ENCODE assay signal across 7 cellular contexts in genomic region chr9:137239541-137240200, GRCh38. TPM values are rescaled to one million over a fixed set of nuclear protein-coding genes. Genes with fewer than 3 reads are reported as not detected.
DNase-seq lines count a peak whose midpoint lies in the region; ATAC-seq and TF ChIP-seq lines count a peak whose summit lies in the region.
"Not testable (repeated sequence)": the region's sequence is repeated elsewhere in the genome, so short reads cannot be mapped to it uniquely, and the experiment has no call there.
"Had no signal": no experiment of that assay in that cellular context is flagged by ENCODE, and none has a peak within 500 bp of the region (broad histone marks: within the 10 kb centered on the region; RNA-seq: fewer than 3 reads in every experiment).

No MANE protein-coding gene starts in this region.

- not testable (repeated sequence) for H4K8ac ChIP-seq in mesendoderm (ENCODE audit: low read depth, low read length)

- H3K4me1 Mint-ChIP-seq in CD14-positive monocyte: peaks cover 47% of the 10 kb centered on the region

- not testable (repeated sequence) for H3K9me3 Mint-ChIP-seq in CD14-positive monocyte; activated naive CD4-positive, alpha-beta T cell treated with anti-CD3 and anti-CD28 coated beads, Interleukin-2, amount 50 U/mL, for 72 hours

- H3K9me3 ChIP-seq in spleen: not testable (repeated sequence)

- H3K18ac ChIP-seq in mesendoderm (ENCODE audit: low read length): peak overlapping the region; percentile 54

- ATAC-seq in activated naive CD4-positive, alpha-beta T cell treated with anti-CD3 and anti-CD28 coated beads, Interleukin-2, amount 50 U/mL, for 72 hours: not testable (repeated sequence)

- not testable (repeated sequence) for H3K27me3 Mint-ChIP-seq in CD14-positive monocyte (ENCODE audit: low read depth in 3 of 3)

- peaks cover 14% of the 10 kb centered on the region for H3K4me1 ChIP-seq in mesendoderm (ENCODE audit: control insufficient read depth, low read depth, low read length)
- peaks cover 30 to 90% (median 79%) of the 10 kb centered on the region in 6 donors for H3K4me1 ChIP-seq in spleen

- not testable (repeated sequence) for H3K36me3 ChIP-seq in mesendoderm (ENCODE audit: control insufficient read depth, insufficient read depth, low read length)
- peaks cover 0 to 24% (median 18%) of the 10 kb centered on the region in 6 donors for H3K36me3 ChIP-seq in spleen

- not testable (repeated sequence) for H2BK15ac ChIP-seq in mesendoderm (replicated peaks; ENCODE audit: low read depth)

- H3K4me3 ChIP-seq in NB4 (ENCODE audit: low read depth, low read length): peak overlapping the region; percentile 81
- H3K4me3 ChIP-seq in epithelial cell of proximal tubule (ENCODE audit: low read depth, low read length): peak overlapping the region; percentile 82
- peak overlapping the region; percentile 83 for H3K4me3 ChIP-seq in mesendoderm (ENCODE audit: low read length)
- peak overlapping the region; percentile 64 to 94 (median 80) for H3K4me3 ChIP-seq in spleen

- no CpG with 5 or more reads among the region's 27 CpGs for WGBS in mesendoderm (ENCODE audit: extremely low coverage, insufficient coverage, low lambda C conversion rate)
- 53 to 58% (median 54%) methylated on average over 24 to 27 of the region's 27 CpGs for WGBS in spleen, 5 donors

- DNase-seq in CD14-positive monocyte (ENCODE audit: low spot score); NB4 (ENCODE audit: low read depth); activated naive CD4-positive, alpha-beta T cell treated with anti-CD3 and anti-CD28 coated beads, Interleukin-2, amount 50 U/mL, for 72 hours (ENCODE audit: low spot score in 2 of 2); epithelial cell of proximal tubule (ENCODE audit: low read depth); mesendoderm; spleen: not testable (repeated sequence)

- H2AK5ac ChIP-seq in mesendoderm (ENCODE audit: low read length): not testable (repeated sequence)

- H2BK120ac ChIP-seq in mesendoderm (ENCODE audit: low read depth, low read length): not testable (repeated sequence)

- not testable (repeated sequence) for H3K79me1 ChIP-seq in mesendoderm (ENCODE audit: low read length)

- peak overlapping the region; percentile 87 for H3K4me2 ChIP-seq in mesendoderm (ENCODE audit: low read length)

- not testable (repeated sequence) for H3K4ac ChIP-seq in mesendoderm (ENCODE audit: low read depth, low read length)

- not testable (repeated sequence) for TF ChIP-seq CTCF in CD14-positive monocyte (IDR thresholded peaks at IDR 0.05); NB4 (IDR thresholded peaks at IDR 0.05; ENCODE audit: low read depth, low read length); epithelial cell of proximal tubule (conservative IDR thresholded peaks at IDR 0.05; ENCODE audit: low read depth, low read length); spleen (IDR thresholded peaks at IDR 0.05 in 8 of 11, conservative IDR thresholded peaks at IDR 0.05 in 3 of 11)

- peak overlapping the region; percentile 67 to 76 for H3K4me3 Mint-ChIP-seq in CD14-positive monocyte

- not testable (repeated sequence) for H3K27me3 ChIP-seq in mesendoderm (ENCODE audit: insufficient read depth, low read length, poor library complexity)
- H3K27me3 ChIP-seq in spleen (replicated peaks in 1 of 7): peaks cover 0 to 13% (median 2%) of the 10 kb centered on the region in 7 donors

- peak overlapping the region; percentile 99 for H3K9ac ChIP-seq in mesendoderm (ENCODE audit: low read length)

- intact Hi-C loops in CD14-positive monocyte (cut with micrococcal nuclease): loop anchor here (2.0 to 5.0 kb wide), 4 partner anchors 15 to 117 kb away; partner anchors contain the start of genes ANAPC2 (in 1 of the 2), NELFB (in 1 of the 2), SSNA1 (in 1 of the 2) and TPRN (in 1 of the 2)
- intact Hi-C loops in spleen (cut with DNase I; ENCODE audit: low total_unique reads): not testable (repeated sequence)

- H3K79me2 ChIP-seq in mesendoderm (ENCODE audit: control insufficient read depth, insufficient read depth, low read length): peaks cover 18% of the 10 kb centered on the region

- peak overlapping the region; percentile 99 for H3K56ac ChIP-seq in mesendoderm (ENCODE audit: low read length)

- peak overlapping the region; percentile 6 to 84 (median 45) for H3K27ac Mint-ChIP-seq in CD14-positive monocyte
- H3K27ac Mint-ChIP-seq in activated naive CD4-positive, alpha-beta T cell treated with anti-CD3 and anti-CD28 coated beads, Interleukin-2, amount 50 U/mL, for 72 hours: peak overlapping the region; percentile 63 to 90

- H3K27ac ChIP-seq in mesendoderm (ENCODE audit: low read depth, low read length) (peak overlapping the region; percentile 98), spleen (peak overlapping the region; percentile 92 to 99 (median 96))

- not testable (repeated sequence) for TF ChIP-seq POLR2A in NB4 (IDR thresholded peaks at IDR 0.05; ENCODE audit: extremely low read depth, insufficient read length); spleen (IDR thresholded peaks at IDR 0.05)

- not testable (repeated sequence) for H4K5ac ChIP-seq in mesendoderm (ENCODE audit: low read length)

- H3K23ac ChIP-seq in mesendoderm (ENCODE audit: low read length): not testable (repeated sequence)

- H2BK5ac ChIP-seq in mesendoderm (ENCODE audit: low read length): not testable (repeated sequence)

- peaks cover 15 to 18% of the 10 kb centered on the region in 2 donors for H3K36me3 Mint-ChIP-seq in CD14-positive monocyte
- peaks cover 15 to 18% of the 10 kb centered on the region in 2 donors for H3K36me3 Mint-ChIP-seq in activated naive CD4-positive, alpha-beta T cell treated with anti-CD3 and anti-CD28 coated beads, Interleukin-2, amount 50 U/mL, for 72 hours

RNA-seq across cellular contexts. Expression of gene TUBB4B, which starts 1.4 kb away (rescaled TPM):
- 10 to 100 TPM; 58.1 to 70.8 TPM for polyA plus RNA-seq in CD14-positive monocyte
- total RNA-seq in activated naive CD4-positive, alpha-beta T cell treated with anti-CD3 and anti-CD28 coated beads, Interleukin-2, amount 50 U/mL, for 72 hours: 100 to 1,000 TPM; 277 to 307 TPM
- total RNA-seq in epithelial cell of proximal tubule: 725 and 1,240 TPM in 2 replicates
- 288 TPM for polyA plus RNA-seq in mesendoderm (2013, experiment 1 of 2)
- polyA plus RNA-seq in mesendoderm (2013, experiment 2 of 2): 285 TPM
- total RNA-seq in spleen: 100 to 1,000 TPM in 4 of 7 donors, 10 to 100 TPM in 3; 55.1 to 137 (median 102) TPM
- polyA plus RNA-seq in spleen: 100 to 1,000 TPM in 2 of 3 donors, 10 to 100 TPM in 1; 59.6 to 112 (median 107) TPM

RNA-seq across cellular contexts. Expression of gene SLC34A3, which starts 9.0 kb away (rescaled TPM):
- polyA plus RNA-seq in CD14-positive monocyte: not detected
- under 1 TPM in 1 of 2 donors, not detected in 1; 0.12 TPM for total RNA-seq in activated naive CD4-positive, alpha-beta T cell treated with anti-CD3 and anti-CD28 coated beads, Interleukin-2, amount 50 U/mL, for 72 hours
- 0.07 TPM in 1 of 2 replicates, not detected in the other for total RNA-seq in epithelial cell of proximal tubule
- polyA plus RNA-seq in mesendoderm (2013, experiment 1 of 2): 0.03 TPM
- 0.01 TPM for polyA plus RNA-seq in mesendoderm (2013, experiment 2 of 2)
- not detected for total RNA-seq in spleen
- polyA plus RNA-seq in spleen: not detected

RNA-seq across cellular contexts. Expression of gene STPG3, which starts 11.4 kb away (rescaled TPM):
- not detected for polyA plus RNA-seq in CD14-positive monocyte
- total RNA-seq in activated naive CD4-positive, alpha-beta T cell treated with anti-CD3 and anti-CD28 coated beads, Interleukin-2, amount 50 U/mL, for 72 hours: not detected
- total RNA-seq in epithelial cell of proximal tubule: not detected in 2 replicates
- 0.14 TPM for polyA plus RNA-seq in mesendoderm (2013, experiment 1 of 2)
- 0.15 TPM for polyA plus RNA-seq in mesendoderm (2013, experiment 2 of 2)
- total RNA-seq in spleen: not detected
- polyA plus RNA-seq in spleen: not detected
- total RNA-seq: M059J had no signal

RNA-seq across cellular contexts. Expression of gene RNF224, which starts 12.4 kb away (rescaled TPM):
- polyA plus RNA-seq in CD14-positive monocyte (not detected), spleen (not detected)
- total RNA-seq in activated naive CD4-positive, alpha-beta T cell treated with anti-CD3 and anti-CD28 coated beads, Interleukin-2, amount 50 U/mL, for 72 hours: not detected
- total RNA-seq in epithelial cell of proximal tubule (not detected in 2 replicates), spleen (not detected)
- polyA plus RNA-seq in mesendoderm (2013, experiment 1 of 2): not detected
- not detected for polyA plus RNA-seq in mesendoderm (2013, experiment 2 of 2)
- total RNA-seq: M059J had no signal

RNA-seq across cellular contexts. Expression of gene CYSRT1, which starts 14.7 kb away (rescaled TPM):
- polyA plus RNA-seq in CD14-positive monocyte: not detected
- under 1 TPM; 0.34 to 0.64 TPM for total RNA-seq in activated naive CD4-positive, alpha-beta T cell treated with anti-CD3 and anti-CD28 coated beads, Interleukin-2, amount 50 U/mL, for 72 hours
- 0.17 and 0.94 TPM in 2 replicates for total RNA-seq in epithelial cell of proximal tubule
- 0.60 TPM for polyA plus RNA-seq in mesendoderm (2013, experiment 1 of 2)
- polyA plus RNA-seq in mesendoderm (2013, experiment 2 of 2): 0.46 TPM
- under 1 TPM in 2 of 7 donors, not detected in 5; 0.36 to 0.94 TPM for total RNA-seq in spleen
- under 1 TPM; 0.55 to 0.70 (median 0.64) TPM for polyA plus RNA-seq in spleen
